In the genomic region with DNA sequence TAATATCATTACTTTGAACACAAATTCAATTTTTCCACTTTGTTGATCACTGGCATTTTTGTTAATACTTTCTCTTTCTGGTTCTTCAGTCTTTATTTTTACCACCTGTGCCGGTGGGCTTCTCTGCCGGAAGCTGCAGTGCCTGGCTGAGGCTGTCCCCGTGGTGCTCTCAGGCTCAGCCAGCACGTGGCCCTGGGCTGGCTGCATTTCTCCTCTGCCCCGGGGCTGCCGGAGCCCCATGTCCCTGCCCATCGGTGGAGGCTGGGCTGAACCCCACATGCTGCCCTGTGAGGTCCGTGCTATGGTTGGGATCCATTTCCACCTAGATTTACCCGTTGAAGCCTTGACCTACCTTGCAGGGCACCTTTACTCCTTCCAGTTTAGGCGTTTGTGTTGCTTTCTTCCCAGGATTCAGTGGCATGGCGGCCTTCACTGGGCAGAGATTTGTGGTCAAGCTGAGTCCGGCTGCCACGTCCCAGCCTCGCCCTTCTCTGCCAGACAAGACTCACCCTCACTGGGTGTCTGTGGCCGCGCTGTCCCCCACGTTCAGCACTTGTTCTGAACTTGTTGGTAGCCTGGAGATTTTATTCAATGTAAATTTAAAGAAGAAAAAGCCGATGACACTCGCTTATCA, we compare ENCODE assay signal across 1 cellular context.
TF ChIP-seq lines count a peak whose summit lies in the region.

No MANE protein-coding gene starts in this region.

TF ChIP-seq in A549, 52 proteins besides CTCF, POLR2A, EP300 and RAD21 (continued from another document):
- TF ChIP-seq NPAS2 (CRISPR knock-in tag; IDR thresholded peaks at IDR 0.05; ENCODE audit: borderline replicate concordance): no peak
- TF ChIP-seq EHMT2 (IDR thresholded peaks at IDR 0.05; ENCODE audit: low read depth): no peak
- no peak for TF ChIP-seq NR3C1 (IDR thresholded peaks at IDR 0.05)
- no peak for TF ChIP-seq MAZ (IDR thresholded peaks at IDR 0.05; ENCODE audit: borderline replicate concordance, low read depth, low read length)
- TF ChIP-seq, protein P1, sequence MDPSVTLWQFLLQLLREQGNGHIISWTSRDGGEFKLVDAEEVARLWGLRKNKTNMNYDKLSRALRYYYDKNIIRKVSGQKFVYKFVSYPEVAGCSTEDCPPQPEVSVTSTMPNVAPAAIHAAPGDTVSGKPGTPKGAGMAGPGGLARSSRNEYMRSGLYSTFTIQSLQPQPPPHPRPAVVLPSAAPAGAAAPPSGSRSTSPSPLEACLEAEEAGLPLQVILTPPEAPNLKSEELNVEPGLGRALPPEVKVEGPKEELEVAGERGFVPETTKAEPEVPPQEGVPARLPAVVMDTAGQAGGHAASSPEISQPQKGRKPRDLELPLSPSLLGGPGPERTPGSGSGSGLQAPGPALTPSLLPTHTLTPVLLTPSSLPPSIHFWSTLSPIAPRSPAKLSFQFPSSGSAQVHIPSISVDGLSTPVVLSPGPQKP (IDR thresholded peaks at IDR 0.05; ENCODE audit: low read depth, low read length): no peak
